In the genomic region with DNA sequence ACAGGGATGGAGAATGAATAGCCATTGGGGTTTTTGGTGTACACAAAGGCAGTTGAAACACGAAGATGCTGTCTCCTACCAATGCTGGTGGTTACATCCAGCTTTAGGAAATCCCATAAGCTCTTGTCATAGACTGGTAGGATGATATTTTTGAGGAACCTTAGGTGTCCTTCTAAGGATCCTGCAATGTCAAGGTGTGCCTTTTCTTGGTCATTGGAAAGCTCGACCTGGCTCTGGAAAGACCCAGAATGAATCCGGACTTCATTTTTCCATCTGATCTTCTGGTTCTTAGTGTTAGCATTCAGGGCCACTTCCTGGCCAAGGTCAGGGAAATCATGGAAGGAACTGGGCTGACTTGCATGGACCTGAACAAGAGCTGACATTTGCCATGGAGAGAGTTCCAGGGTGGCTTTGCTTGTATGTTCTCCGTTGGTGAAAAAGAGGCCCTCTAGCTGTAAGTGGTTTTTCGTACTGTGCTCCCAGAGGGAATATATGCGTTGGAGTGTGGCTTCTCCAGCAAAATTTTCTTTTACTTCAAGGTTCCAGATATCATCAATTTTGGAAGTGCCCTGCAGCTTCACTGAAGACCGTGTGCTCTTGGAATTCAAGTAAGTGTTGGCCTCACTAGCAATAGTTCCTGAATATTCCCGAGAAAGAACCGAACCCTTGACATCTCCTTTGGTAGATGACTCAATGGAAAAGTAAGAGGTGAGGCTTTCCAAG, we compare ENCODE assay signal across 1 cellular context.
TF ChIP-seq lines count a peak whose summit lies in the region.

No MANE protein-coding gene starts in this region.

TF ChIP-seq in HepG2, 621 proteins besides CTCF, POLR2A, EP300 and RAD21 (continues in another document):
- peak; percentile 28; the same call in 1 of the 2 replicates for TF ChIP-seq ZNF644 (CRISPR knock-in tag; IDR thresholded peaks at IDR 0.05; ENCODE audit: low read depth)
- TF ChIP-seq SOX5 (CRISPR knock-in tag; IDR thresholded peaks at IDR 0.05; ENCODE audit: borderline replicate concordance): no peak; the same call in 1 of the 2 replicates
- TF ChIP-seq TRIM24 (CRISPR knock-in tag; IDR thresholded peaks at IDR 0.05): no peak
- TF ChIP-seq JUND (CRISPR knock-in tag; IDR thresholded peaks at IDR 0.05): no peak
- no peak for TF ChIP-seq FOXA3 (CRISPR knock-in tag; IDR thresholded peaks at IDR 0.05)
- TF ChIP-seq FOXP1 (IDR thresholded peaks at IDR 0.05): no peak
- TF ChIP-seq FOXP1 (CRISPR knock-in tag; IDR thresholded peaks at IDR 0.05): no peak
- 0 out of 2 replicates have a peak, but pooled peaks have one; percentile 24 for TF ChIP-seq JDP2 (CRISPR knock-in tag; IDR thresholded peaks at IDR 0.05; ENCODE audit: borderline replicate concordance)
- TF ChIP-seq E2F2 (CRISPR knock-in tag; IDR thresholded peaks at IDR 0.05; ENCODE audit: borderline replicate concordance): no peak
- TF ChIP-seq ZNF136 (CRISPR knock-in tag; IDR thresholded peaks at IDR 0.05; ENCODE audit: low read depth): no peak
- no peak for TF ChIP-seq ZNF687 (CRISPR knock-in tag; IDR thresholded peaks at IDR 0.05)
- TF ChIP-seq, protein P1, sequence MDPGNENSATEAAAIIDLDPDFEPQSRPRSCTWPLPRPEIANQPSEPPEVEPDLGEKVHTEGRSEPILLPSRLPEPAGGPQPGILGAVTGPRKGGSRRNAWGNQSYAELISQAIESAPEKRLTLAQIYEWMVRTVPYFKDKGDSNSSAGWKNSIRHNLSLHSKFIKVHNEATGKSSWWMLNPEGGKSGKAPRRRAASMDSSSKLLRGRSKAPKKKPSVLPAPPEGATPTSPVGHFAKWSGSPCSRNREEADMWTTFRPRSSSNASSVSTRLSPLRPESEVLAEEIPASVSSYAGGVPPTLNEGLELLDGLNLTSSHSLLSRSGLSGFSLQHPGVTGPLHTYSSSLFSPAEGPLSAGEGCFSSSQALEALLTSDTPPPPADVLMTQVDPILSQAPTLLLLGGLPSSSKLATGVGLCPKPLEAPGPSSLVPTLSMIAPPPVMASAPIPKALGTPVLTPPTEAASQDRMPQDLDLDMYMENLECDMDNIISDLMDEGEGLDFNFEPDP (CRISPR knock-in tag; conservative IDR thresholded peaks at IDR 0.05): no peak
- no peak for TF ChIP-seq NPAS2 (CRISPR knock-in tag; IDR thresholded peaks at IDR 0.05; ENCODE audit: borderline replicate concordance)
- TF ChIP-seq, protein P2, sequence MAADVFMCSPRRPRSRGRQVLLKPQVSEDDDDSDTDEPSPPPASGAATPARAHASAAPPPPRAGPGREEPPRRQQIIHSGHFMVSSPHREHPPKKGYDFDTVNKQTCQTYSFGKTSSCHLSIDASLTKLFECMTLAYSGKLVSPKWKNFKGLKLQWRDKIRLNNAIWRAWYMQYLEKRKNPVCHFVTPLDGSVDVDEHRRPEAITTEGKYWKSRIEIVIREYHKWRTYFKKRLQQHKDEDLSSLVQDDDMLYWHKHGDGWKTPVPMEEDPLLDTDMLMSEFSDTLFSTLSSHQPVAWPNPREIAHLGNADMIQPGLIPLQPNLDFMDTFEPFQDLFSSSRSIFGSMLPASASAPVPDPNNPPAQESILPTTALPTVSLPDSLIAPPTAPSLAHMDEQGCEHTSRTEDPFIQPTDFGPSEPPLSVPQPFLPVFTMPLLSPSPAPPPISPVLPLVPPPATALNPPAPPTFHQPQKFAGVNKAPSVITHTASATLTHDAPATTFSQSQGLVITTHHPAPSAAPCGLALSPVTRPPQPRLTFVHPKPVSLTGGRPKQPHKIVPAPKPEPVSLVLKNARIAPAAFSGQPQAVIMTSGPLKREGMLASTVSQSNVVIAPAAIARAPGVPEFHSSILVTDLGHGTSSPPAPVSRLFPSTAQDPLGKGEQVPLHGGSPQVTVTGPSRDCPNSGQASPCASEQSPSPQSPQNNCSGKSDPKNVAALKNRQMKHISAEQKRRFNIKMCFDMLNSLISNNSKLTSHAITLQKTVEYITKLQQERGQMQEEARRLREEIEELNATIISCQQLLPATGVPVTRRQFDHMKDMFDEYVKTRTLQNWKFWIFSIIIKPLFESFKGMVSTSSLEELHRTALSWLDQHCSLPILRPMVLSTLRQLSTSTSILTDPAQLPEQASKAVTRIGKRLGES (CRISPR knock-in tag; IDR thresholded peaks at IDR 0.05; ENCODE audit: borderline replicate concordance): no peak
- TF ChIP-seq, protein P3, sequence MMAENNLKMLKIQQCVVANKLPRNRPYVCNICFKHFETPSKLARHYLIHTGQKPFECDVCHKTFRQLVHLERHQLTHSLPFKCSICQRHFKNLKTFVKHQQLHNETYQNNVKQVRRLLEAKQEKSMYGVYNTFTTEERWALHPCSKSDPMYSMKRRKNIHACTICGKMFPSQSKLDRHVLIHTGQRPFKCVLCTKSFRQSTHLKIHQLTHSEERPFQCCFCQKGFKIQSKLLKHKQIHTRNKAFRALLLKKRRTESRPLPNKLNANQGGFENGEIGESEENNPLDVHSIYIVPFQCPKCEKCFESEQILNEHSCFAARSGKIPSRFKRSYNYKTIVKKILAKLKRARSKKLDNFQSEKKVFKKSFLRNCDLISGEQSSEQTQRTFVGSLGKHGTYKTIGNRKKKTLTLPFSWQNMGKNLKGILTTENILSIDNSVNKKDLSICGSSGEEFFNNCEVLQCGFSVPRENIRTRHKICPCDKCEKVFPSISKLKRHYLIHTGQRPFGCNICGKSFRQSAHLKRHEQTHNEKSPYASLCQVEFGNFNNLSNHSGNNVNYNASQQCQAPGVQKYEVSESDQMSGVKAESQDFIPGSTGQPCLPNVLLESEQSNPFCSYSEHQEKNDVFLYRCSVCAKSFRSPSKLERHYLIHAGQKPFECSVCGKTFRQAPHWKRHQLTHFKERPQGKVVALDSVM (CRISPR knock-in tag; IDR thresholded peaks at IDR 0.05): no peak
- TF ChIP-seq, protein P4, sequence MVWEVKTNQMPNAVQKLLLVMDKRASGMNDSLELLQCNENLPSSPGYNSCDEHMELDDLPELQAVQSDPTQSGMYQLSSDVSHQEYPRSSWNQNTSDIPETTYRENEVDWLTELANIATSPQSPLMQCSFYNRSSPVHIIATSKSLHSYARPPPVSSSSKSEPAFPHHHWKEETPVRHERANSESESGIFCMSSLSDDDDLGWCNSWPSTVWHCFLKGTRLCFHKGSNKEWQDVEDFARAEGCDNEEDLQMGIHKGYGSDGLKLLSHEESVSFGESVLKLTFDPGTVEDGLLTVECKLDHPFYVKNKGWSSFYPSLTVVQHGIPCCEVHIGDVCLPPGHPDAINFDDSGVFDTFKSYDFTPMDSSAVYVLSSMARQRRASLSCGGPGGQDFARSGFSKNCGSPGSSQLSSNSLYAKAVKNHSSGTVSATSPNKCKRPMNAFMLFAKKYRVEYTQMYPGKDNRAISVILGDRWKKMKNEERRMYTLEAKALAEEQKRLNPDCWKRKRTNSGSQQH (CRISPR knock-in tag; IDR thresholded peaks at IDR 0.05; ENCODE audit: low read depth): no peak
- TF ChIP-seq WIZ (CRISPR knock-in tag; IDR thresholded peaks at IDR 0.05): no peak
- TF ChIP-seq ZNF660 (CRISPR knock-in tag; IDR thresholded peaks at IDR 0.05; ENCODE audit: borderline replicate concordance, low read depth): no peak
- peak; percentile 11; the same call in 1 of the 2 replicates for TF ChIP-seq HNF1B (CRISPR knock-in tag; IDR thresholded peaks at IDR 0.05)
- no peak for TF ChIP-seq HDAC2 (CRISPR knock-in tag; IDR thresholded peaks at IDR 0.05)
- TF ChIP-seq ZBTB26 (CRISPR knock-in tag; IDR thresholded peaks at IDR 0.05; ENCODE audit: borderline replicate concordance): no peak
- TF ChIP-seq, protein P5, sequence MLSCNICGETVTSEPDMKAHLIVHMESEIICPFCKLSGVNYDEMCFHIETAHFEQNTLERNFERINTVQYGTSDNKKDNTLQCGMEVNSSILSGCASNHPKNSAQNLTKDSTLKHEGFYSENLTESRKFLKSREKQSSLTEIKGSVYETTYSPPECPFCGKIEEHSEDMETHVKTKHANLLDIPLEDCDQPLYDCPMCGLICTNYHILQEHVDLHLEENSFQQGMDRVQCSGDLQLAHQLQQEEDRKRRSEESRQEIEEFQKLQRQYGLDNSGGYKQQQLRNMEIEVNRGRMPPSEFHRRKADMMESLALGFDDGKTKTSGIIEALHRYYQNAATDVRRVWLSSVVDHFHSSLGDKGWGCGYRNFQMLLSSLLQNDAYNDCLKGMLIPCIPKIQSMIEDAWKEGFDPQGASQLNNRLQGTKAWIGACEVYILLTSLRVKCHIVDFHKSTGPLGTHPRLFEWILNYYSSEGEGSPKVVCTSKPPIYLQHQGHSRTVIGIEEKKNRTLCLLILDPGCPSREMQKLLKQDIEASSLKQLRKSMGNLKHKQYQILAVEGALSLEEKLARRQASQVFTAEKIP (CRISPR knock-in tag; IDR thresholded peaks at IDR 0.05; ENCODE audit: borderline replicate concordance): no peak
- TF ChIP-seq TAF15 (IDR thresholded peaks at IDR 0.05; ENCODE audit: low read depth, low read length, poor library complexity, severe bottlenecking): no peak
- no peak for TF ChIP-seq TARDBP (CRISPR knock-in tag; IDR thresholded peaks at IDR 0.05)
- TF ChIP-seq, protein P6, sequence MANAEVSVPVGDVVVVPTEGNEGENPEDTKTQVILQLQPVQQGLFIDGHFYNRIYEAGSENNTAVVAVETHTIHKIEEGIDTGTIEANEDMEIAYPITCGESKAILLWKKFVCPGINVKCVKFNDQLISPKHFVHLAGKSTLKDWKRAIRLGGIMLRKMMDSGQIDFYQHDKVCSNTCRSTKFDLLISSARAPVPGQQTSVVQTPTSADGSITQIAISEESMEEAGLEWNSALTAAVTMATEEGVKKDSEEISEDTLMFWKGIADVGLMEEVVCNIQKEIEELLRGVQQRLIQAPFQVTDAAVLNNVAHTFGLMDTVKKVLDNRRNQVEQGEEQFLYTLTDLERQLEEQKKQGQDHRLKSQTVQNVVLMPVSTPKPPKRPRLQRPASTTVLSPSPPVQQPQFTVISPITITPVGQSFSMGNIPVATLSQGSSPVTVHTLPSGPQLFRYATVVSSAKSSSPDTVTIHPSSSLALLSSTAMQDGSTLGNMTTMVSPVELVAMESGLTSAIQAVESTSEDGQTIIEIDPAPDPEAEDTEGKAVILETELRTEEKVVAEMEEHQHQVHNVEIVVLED (CRISPR knock-in tag; IDR thresholded peaks at IDR 0.05; ENCODE audit: borderline replicate concordance): 0 out of 2 replicates have a peak, but pooled peaks have one; percentile 5
- TF ChIP-seq ZNF17 (CRISPR knock-in tag; IDR thresholded peaks at IDR 0.05): no peak
- TF ChIP-seq ZNF619 (CRISPR knock-in tag; IDR thresholded peaks at IDR 0.05): peak; percentile 78; the same call in 1 of the 2 replicates
- TF ChIP-seq MYPOP (CRISPR knock-in tag; IDR thresholded peaks at IDR 0.05): no peak; the same call in 1 of the 2 replicates
- TF ChIP-seq ZNF20 (CRISPR knock-in tag; IDR thresholded peaks at IDR 0.05): no peak
- no peak for TF ChIP-seq ZFP36L1 (CRISPR knock-in tag; IDR thresholded peaks at IDR 0.05)
- no peak for TF ChIP-seq ZFP36L2 (CRISPR knock-in tag; IDR thresholded peaks at IDR 0.05)
